In the genomic region with DNA sequence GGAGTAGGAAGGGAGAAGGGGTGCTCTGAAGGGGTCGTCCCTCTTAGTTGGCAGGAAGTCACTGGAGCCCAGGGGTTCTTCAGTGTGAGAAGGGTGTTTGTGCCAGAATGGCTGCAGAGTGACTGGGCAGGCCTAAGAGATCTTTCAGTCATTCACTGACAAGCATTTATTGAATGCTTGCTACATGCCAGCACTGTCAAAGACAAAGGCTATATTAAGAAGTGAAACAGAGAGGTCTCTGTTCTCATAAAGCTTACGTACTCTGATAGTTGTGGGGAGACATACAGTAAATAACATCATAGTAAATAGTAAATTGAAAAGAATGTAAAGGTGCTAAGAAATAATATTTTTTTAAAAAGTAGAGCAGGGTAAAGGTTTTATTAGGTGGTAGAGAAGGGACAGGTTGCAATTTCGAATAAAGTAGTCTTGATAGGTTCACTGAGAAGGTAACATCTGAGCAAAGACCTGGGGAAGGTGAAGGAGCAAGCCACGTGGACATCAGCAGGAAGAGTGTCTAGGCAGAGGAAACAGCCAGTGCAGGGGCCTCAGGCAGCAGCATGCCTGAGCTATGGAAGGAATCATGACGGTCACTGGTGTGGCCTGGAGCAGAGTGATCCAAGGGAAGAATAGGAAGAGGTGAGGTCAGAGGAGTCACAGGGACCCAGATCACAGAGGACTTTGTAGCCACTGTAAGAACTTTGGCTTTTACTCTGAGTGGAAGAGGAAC, we compare ENCODE assay signal across 31 cellular contexts.
"Had no signal": no experiment of that assay in that cellular context is flagged by ENCODE, and none has a peak within 500 bp of the region (broad histone marks: within the 10 kb centered on the region; RNA-seq: fewer than 3 reads in every experiment).

No MANE protein-coding gene starts in this region.

- H3K27me3 ChIP-seq: neural progenitor cell, sigmoid colon, uterus had no signal

- H3K9me3 Mint-ChIP-seq: activated CD4-positive, alpha-beta T cell treated with anti-CD3 and anti-CD28 coated beads, Interleukin-2, amount 10 ng/mL, durations not matched to agents 7 days and 5 days; activated CD8-positive, alpha-beta T cell treated with anti-CD3 and anti-CD28 coated beads for 36 hours; activated naive CD4-positive, alpha-beta T cell treated with anti-CD3 and anti-CD28 coated beads, Interleukin-2, amount 10 ng/mL, durations not matched to agents 7 days and 5 days; activated naive CD8-positive, alpha-beta T cell treated with anti-CD3 and anti-CD28 coated beads, Interleukin-2, amount 10 ng/mL, durations not matched to agents 7 days and 5 days; natural killer cell; neural progenitor cell; stimulated activated memory B cell treated with anti-CD40 and anti-IgM and Interleukin-4, amounts not matched to agents 10 μg/mL and 1 μg/mL and 100 μg/mL, for 72 hours; stimulated activated naive CD8-positive, alpha-beta T cell treated with anti-CD3 and anti-CD28 coated beads, Interleukin-15, amount 100 ng/mL, for 72 hours; type B pancreatic cell; WTC11 had no signal

- H3K4me1 ChIP-seq: parathyroid adenoma, psoas muscle, uterus had no signal

- H3K36me3 ChIP-seq: neural progenitor cell, uterus had no signal

- H3K79me2 ChIP-seq: parathyroid adenoma had no signal

- H3K4me3 Mint-ChIP-seq: activated CD4-positive, alpha-beta T cell treated with anti-CD3 and anti-CD28 coated beads, Interleukin-2, amount 10 ng/mL, durations not matched to agents 7 days and 5 days; activated CD8-positive, alpha-beta T cell treated with anti-CD3 and anti-CD28 coated beads for 36 hours; activated naive CD4-positive, alpha-beta T cell treated with anti-CD3 and anti-CD28 coated beads, Interleukin-2, amount 10 ng/mL, durations not matched to agents 7 days and 5 days; activated naive CD8-positive, alpha-beta T cell treated with anti-CD3 and anti-CD28 coated beads, Interleukin-2, amount 10 ng/mL, durations not matched to agents 7 days and 5 days; natural killer cell; neural progenitor cell; stimulated activated memory B cell treated with anti-CD40 and anti-IgM and Interleukin-4, amounts not matched to agents 10 μg/mL and 1 μg/mL and 100 μg/mL, for 72 hours; stimulated activated naive CD8-positive, alpha-beta T cell treated with anti-CD3 and anti-CD28 coated beads, Interleukin-15, amount 100 ng/mL, for 72 hours; type B pancreatic cell; WTC11 had no signal

- H3K27ac ChIP-seq: left ventricle myocardium inferior, neural progenitor cell, parathyroid adenoma, psoas muscle, sigmoid colon, uterus had no signal

- H3K36me3 Mint-ChIP-seq: natural killer cell had no signal

- H3K4me2 ChIP-seq: neural progenitor cell had no signal

- H3K27ac Mint-ChIP-seq: activated CD4-positive, alpha-beta T cell treated with anti-CD3 and anti-CD28 coated beads, Interleukin-2, amount 10 ng/mL, durations not matched to agents 7 days and 5 days; activated CD8-positive, alpha-beta T cell treated with anti-CD3 and anti-CD28 coated beads for 36 hours; activated naive CD4-positive, alpha-beta T cell treated with anti-CD3 and anti-CD28 coated beads, Interleukin-2, amount 10 ng/mL, durations not matched to agents 7 days and 5 days; activated naive CD8-positive, alpha-beta T cell treated with anti-CD3 and anti-CD28 coated beads, Interleukin-2, amount 10 ng/mL, durations not matched to agents 7 days and 5 days; natural killer cell; neural progenitor cell; stimulated activated memory B cell treated with anti-CD40 and anti-IgM and Interleukin-4, amounts not matched to agents 10 μg/mL and 1 μg/mL and 100 μg/mL, for 72 hours; stimulated activated naive CD8-positive, alpha-beta T cell treated with anti-CD3 and anti-CD28 coated beads, Interleukin-15, amount 100 ng/mL, for 72 hours; type B pancreatic cell; WTC11 had no signal

- H3K27me3 Mint-ChIP-seq: activated CD4-positive, alpha-beta T cell treated with anti-CD3 and anti-CD28 coated beads, Interleukin-2, amount 10 ng/mL, durations not matched to agents 7 days and 5 days; activated CD8-positive, alpha-beta T cell treated with anti-CD3 and anti-CD28 coated beads for 36 hours; activated naive CD4-positive, alpha-beta T cell treated with anti-CD3 and anti-CD28 coated beads, Interleukin-2, amount 10 ng/mL, durations not matched to agents 7 days and 5 days; activated naive CD8-positive, alpha-beta T cell treated with anti-CD3 and anti-CD28 coated beads, Interleukin-2, amount 10 ng/mL, durations not matched to agents 7 days and 5 days; stimulated activated memory B cell treated with anti-CD40 and anti-IgM and Interleukin-4, amounts not matched to agents 10 μg/mL and 1 μg/mL and 100 μg/mL, for 72 hours; stimulated activated naive CD8-positive, alpha-beta T cell treated with anti-CD3 and anti-CD28 coated beads, Interleukin-15, amount 100 ng/mL, for 72 hours; type B pancreatic cell had no signal

- H3K9me3 ChIP-seq: left ventricle myocardium inferior, psoas muscle, sigmoid colon, uterus had no signal

- H3K9ac ChIP-seq: neural progenitor cell, parathyroid adenoma had no signal

- DNase-seq: activated CD4-positive, alpha-beta T cell treated with anti-CD3 and anti-CD28 coated beads for 1 hour; activated CD4-positive, alpha-beta T cell treated with anti-CD3 and anti-CD28 coated beads, Interleukin-2, amount 10 ng/mL, durations not matched to agents 7 days and 5 days; activated CD8-positive, alpha-beta T cell treated with anti-CD3 and anti-CD28 coated beads for 36 hours; activated gamma-delta T cell; activated naive CD4-positive, alpha-beta T cell treated with anti-CD3 and anti-CD28 coated beads, Interleukin-2, amount 10 ng/mL, durations not matched to agents 7 days and 5 days; activated naive CD8-positive, alpha-beta T cell treated with anti-CD3 and anti-CD28 coated beads, Interleukin-2, amount 10 ng/mL, durations not matched to agents 7 days and 5 days; activated T-cell treated with anti-CD3 and anti-CD28 coated beads, Interleukin-2, amount 50 U/mL, for 1 hour; amniotic stem cell; cortex of kidney; foreskin fibroblast; glutamatergic neuron; left ventricle myocardium inferior; mesendoderm; natural killer cell; occipital lobe; psoas muscle; sigmoid colon; small intestine; stimulated activated CD4-positive, alpha-beta T cell treated with anti-CD3 and anti-CD28 coated beads, Interleukin-1b, Interleukin-23, amount 100 ng/mL, for 48 hours; stimulated activated CD4-positive, alpha-beta T cell treated with anti-CD3 and anti-CD28 coated beads, Interleukin-4, amount 100 ng/mL, for 4 hours; stimulated activated CD8-positive, alpha-beta memory T cell treated with anti-CD3 and anti-CD28 coated beads, Interleukin-4, amount 100 ng/mL, for 48 hours; stimulated activated naive CD8-positive, alpha-beta T cell treated with anti-CD3 and anti-CD28 coated beads, Interleukin-15, amount 100 ng/mL, for 72 hours; substantia nigra; uterus had no signal

- H3K4me3 ChIP-seq: left ventricle myocardium inferior, lung, neural progenitor cell, psoas muscle, sigmoid colon, uterus had no signal

- H2AFZ ChIP-seq: neural progenitor cell, parathyroid adenoma had no signal

- ATAC-seq: activated CD8-positive, alpha-beta T cell treated with anti-CD3 and anti-CD28 coated beads for 36 hours; esophagus mucosa; natural killer cell; psoas muscle; stimulated activated memory B cell treated with anti-CD40 and anti-IgM and Interleukin-4, amounts not matched to agents 10 μg/mL and 1 μg/mL and 100 μg/mL, for 72 hours; stimulated activated naive CD8-positive, alpha-beta T cell treated with anti-CD3 and anti-CD28 coated beads, Interleukin-15, amount 100 ng/mL, for 72 hours; WTC11 had no signal

- H3K4me1 Mint-ChIP-seq: WTC11 had no signal
